ENCODE assay signal across 1 cellular context in the genomic region with DNA sequence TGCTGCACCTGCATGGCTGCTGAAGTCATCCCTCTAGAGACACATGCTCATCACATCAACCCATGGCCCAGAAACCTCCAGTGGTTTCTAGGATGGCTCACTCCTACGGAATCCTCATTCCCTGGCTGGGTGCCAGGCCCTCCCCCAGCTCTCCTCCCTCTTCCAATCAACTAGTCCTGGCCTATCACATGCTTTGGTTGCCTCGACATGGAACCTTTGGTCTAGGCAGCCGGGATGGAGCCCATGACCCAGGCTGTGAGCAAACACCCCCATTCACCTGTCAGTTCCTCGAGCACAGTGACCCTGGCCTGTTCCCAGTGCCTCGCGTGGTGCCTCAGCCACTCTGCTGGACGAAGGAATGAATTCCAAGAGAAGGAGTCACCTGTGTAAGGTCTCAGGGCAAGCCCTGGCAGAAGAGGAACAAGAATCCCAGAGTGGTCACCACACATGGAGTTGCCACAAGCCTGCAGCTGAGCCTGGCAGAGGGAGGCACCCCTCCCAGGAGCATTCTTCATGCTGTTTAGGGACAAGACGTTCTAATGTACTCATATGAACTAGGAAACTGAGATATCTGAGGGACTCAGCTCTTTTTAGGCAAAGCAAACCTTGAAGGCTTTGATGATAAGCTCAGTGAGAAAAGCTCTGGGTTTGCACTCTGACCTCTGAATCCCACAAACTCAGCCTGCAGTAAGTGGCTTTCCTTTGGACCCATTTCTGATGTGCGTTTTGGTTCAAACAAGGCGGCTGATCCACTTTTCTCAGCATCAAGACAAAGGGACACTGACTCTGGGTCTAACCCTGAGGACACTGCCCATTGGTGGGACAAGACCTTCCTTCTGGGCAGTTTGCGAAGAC.
TF ChIP-seq lines count a peak whose summit lies in the region.

No MANE protein-coding gene starts in this region.

TF ChIP-seq in K562, 482 proteins besides CTCF, POLR2A, EP300 and RAD21 (continued from another document):
- TF ChIP-seq, protein P1, sequence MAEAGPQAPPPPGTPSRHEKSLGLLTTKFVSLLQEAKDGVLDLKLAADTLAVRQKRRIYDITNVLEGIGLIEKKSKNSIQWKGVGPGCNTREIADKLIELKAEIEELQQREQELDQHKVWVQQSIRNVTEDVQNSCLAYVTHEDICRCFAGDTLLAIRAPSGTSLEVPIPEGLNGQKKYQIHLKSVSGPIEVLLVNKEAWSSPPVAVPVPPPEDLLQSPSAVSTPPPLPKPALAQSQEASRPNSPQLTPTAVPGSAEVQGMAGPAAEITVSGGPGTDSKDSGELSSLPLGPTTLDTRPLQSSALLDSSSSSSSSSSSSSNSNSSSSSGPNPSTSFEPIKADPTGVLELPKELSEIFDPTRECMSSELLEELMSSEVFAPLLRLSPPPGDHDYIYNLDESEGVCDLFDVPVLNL (CRISPR knock-in tag; IDR thresholded peaks at IDR 0.05; ENCODE audit: low read depth) = no peak
- TF ChIP-seq ELK1 (CRISPR knock-in tag; IDR thresholded peaks at IDR 0.05) (no peak), CBFA2T3 (IDR thresholded peaks at IDR 0.05) (peak; percentile 48; the same call in 1 of the 2 replicates), DNMT1 (IDR thresholded peaks at IDR 0.05) (no peak), RBM14 (IDR thresholded peaks at IDR 0.05; ENCODE audit: borderline replicate concordance, insufficient read depth, low read depth, low read length) (no peak), ZNF134 (CRISPR knock-in tag; conservative IDR thresholded peaks at IDR 0.05) (no peak), TRIM28 (IDR thresholded peaks at IDR 0.05) (no peak), SNIP1 (IDR thresholded peaks at IDR 0.05; ENCODE audit: low read depth) (no peak), NKRF (IDR thresholded peaks at IDR 0.05; ENCODE audit: borderline replicate concordance) (no peak), NR2C1 (IDR thresholded peaks at IDR 0.05) (no peak), NR2C1 (tag; IDR thresholded peaks at IDR 0.05) (peak; percentile 59)
- TF ChIP-seq, protein P2, sequence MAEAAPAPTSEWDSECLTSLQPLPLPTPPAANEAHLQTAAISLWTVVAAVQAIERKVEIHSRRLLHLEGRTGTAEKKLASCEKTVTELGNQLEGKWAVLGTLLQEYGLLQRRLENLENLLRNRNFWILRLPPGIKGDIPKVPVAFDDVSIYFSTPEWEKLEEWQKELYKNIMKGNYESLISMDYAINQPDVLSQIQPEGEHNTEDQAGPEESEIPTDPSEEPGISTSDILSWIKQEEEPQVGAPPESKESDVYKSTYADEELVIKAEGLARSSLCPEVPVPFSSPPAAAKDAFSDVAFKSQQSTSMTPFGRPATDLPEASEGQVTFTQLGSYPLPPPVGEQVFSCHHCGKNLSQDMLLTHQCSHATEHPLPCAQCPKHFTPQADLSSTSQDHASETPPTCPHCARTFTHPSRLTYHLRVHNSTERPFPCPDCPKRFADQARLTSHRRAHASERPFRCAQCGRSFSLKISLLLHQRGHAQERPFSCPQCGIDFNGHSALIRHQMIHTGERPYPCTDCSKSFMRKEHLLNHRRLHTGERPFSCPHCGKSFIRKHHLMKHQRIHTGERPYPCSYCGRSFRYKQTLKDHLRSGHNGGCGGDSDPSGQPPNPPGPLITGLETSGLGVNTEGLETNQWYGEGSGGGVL (CRISPR knock-in tag; IDR thresholded peaks at IDR 0.05) = no peak
- TF ChIP-seq, protein P3, sequence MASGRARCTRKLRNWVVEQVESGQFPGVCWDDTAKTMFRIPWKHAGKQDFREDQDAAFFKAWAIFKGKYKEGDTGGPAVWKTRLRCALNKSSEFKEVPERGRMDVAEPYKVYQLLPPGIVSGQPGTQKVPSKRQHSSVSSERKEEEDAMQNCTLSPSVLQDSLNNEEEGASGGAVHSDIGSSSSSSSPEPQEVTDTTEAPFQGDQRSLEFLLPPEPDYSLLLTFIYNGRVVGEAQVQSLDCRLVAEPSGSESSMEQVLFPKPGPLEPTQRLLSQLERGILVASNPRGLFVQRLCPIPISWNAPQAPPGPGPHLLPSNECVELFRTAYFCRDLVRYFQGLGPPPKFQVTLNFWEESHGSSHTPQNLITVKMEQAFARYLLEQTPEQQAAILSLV (tag; IDR thresholded peaks at IDR 0.05) = no peak
